Comparison of ENCODE assay signal across 21 cellular contexts in genomic region chr12:4386756-4387155, GRCh38. TPM values are rescaled to one million over a fixed set of nuclear protein-coding genes. Genes with fewer than 3 reads are reported as not detected.
"Had no signal": no experiment of that assay in that cellular context is flagged by ENCODE, and none has a peak within 500 bp of the region (broad histone marks: within the 10 kb centered on the region; RNA-seq: fewer than 3 reads in every experiment).

No MANE protein-coding gene starts in this region.

- H3K4me3 Mint-ChIP-seq: activated T-helper 1 cell treated with anti-CD3 and anti-CD28 coated beads, Interleukin-12 subunit alpha, Interleukin-12 subunit beta, Interleukin-2, Interleukin-4 antibody, amounts not matched to agents 30 ng/mL and 10 ng/mL and 1 ng/mL, durations not matched to agents 14 hours and 24 hours and 36 hours; immature natural killer cell; nephron progenitor cell; stimulated activated memory B cell treated with anti-CD40 and anti-IgM and Interleukin-4, amounts not matched to agents 10 μg/mL and 1 μg/mL and 100 μg/mL, for 72 hours had no signal

- H3K9me3 Mint-ChIP-seq: activated naive CD4-positive, alpha-beta T cell treated with anti-CD3 and anti-CD28 coated beads, Interleukin-2, amount 50 U/mL, for 72 hours; activated T-helper 1 cell treated with anti-CD3 and anti-CD28 coated beads, Interleukin-12 subunit alpha, Interleukin-12 subunit beta, Interleukin-2, Interleukin-4 antibody, amounts not matched to agents 30 ng/mL and 10 ng/mL and 1 ng/mL, durations not matched to agents 14 hours and 24 hours and 36 hours; immature natural killer cell; nephron progenitor cell; stimulated activated memory B cell treated with anti-CD40 and anti-IgM and Interleukin-4, amounts not matched to agents 10 μg/mL and 1 μg/mL and 100 μg/mL, for 72 hours had no signal

- ATAC-seq: activated naive CD4-positive, alpha-beta T cell treated with anti-CD3 and anti-CD28 coated beads, Interleukin-2, amount 50 U/mL, for 72 hours; heart right ventricle; stimulated activated memory B cell treated with anti-CD40 and anti-IgM and Interleukin-4, amounts not matched to agents 10 μg/mL and 1 μg/mL and 100 μg/mL, for 72 hours; upper lobe of right lung had no signal

- H3K27ac Mint-ChIP-seq: activated naive CD4-positive, alpha-beta T cell treated with anti-CD3 and anti-CD28 coated beads, Interleukin-2, amount 50 U/mL, for 72 hours; activated T-helper 1 cell treated with anti-CD3 and anti-CD28 coated beads, Interleukin-12 subunit alpha, Interleukin-12 subunit beta, Interleukin-2, Interleukin-4 antibody, amounts not matched to agents 30 ng/mL and 10 ng/mL and 1 ng/mL, durations not matched to agents 14 hours and 24 hours and 36 hours; immature natural killer cell; nephron progenitor cell; stimulated activated memory B cell treated with anti-CD40 and anti-IgM and Interleukin-4, amounts not matched to agents 10 μg/mL and 1 μg/mL and 100 μg/mL, for 72 hours had no signal

- H3K36me3 Mint-ChIP-seq: activated naive CD4-positive, alpha-beta T cell treated with anti-CD3 and anti-CD28 coated beads, Interleukin-2, amount 50 U/mL, for 72 hours; immature natural killer cell; stimulated activated memory B cell treated with anti-CD40 and anti-IgM and Interleukin-4, amounts not matched to agents 10 μg/mL and 1 μg/mL and 100 μg/mL, for 72 hours had no signal

- DNase-seq: activated CD4-positive, alpha-beta T cell treated with anti-CD3 and anti-CD28 coated beads, Interleukin-2, amount 50 U/mL, for 4 hours; activated gamma-delta T cell treated with Interleukin-2 at 50 U/mL for 16 hours; adrenal gland; cerebellar nuclear complex; cortex of kidney; effector CD4-positive, alpha-beta T cell; heart right ventricle; immature natural killer cell; kidney glomerular epithelial cell; left ventricle myocardium inferior; nephron progenitor cell; occipital lobe; retina; spleen; stimulated activated CD4-positive, alpha-beta T cell treated with anti-CD3 and anti-CD28 coated beads, Interleukin-4, amount 100 ng/mL, for 4 hours; upper lobe of right lung had no signal

- H3K4me1 Mint-ChIP-seq: immature natural killer cell; stimulated activated memory B cell treated with anti-CD40 and anti-IgM and Interleukin-4, amounts not matched to agents 10 μg/mL and 1 μg/mL and 100 μg/mL, for 72 hours had no signal

RNA-seq across cellular contexts. Expression of gene FGF23, which starts 7.2 kb away (rescaled TPM):
- polyA plus RNA-seq: esophagus, immature natural killer cell had no signal

RNA-seq across cellular contexts. Expression of gene FGF6, which starts 58.9 kb away (rescaled TPM):
- polyA plus RNA-seq: adrenal gland, esophagus, heart right ventricle, immature natural killer cell, spleen, thymus had no signal
